11 cellular contexts compared by ENCODE assay signal in the genomic region with DNA sequence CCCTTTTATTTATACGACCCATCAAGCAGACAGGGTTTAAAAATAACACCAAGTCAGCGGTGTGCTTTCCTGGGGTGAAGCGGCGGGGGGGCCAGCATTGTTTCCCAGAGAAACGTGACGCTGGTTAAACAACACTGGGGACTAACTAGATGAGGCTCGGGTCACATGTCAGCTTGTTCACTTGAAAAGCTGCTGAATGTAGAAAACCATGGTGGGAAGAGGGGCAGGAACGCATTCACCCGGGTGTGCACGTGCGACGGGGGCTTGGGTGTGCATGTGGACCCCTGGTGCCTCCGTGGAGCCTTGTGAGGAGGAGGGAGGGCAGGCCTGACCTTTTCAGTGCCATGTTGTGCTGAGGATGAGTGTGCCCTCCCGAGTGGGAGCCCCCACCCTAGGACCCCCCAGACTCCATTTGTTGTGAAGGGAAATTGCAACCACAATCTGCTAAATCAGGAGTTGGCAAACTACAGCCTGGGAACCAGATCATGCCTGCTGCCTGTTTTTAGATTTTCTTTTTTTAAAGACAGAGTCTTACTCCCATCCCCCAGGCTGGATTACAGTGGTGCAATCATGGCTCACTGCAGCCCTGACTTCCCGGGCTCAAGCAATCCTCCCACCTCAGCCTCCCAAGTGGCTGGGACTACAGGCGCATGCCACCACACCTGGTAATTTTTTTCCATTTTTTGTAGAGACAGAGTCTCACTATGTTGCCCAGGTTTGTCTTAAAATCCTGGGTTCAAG.
DNase-seq lines count a peak whose midpoint lies in the region; TF ChIP-seq lines count a peak whose summit lies in the region.
"Had no signal": no experiment of that assay in that cellular context is flagged by ENCODE, and none has a peak within 500 bp of the region (broad histone marks: within the 10 kb centered on the region; RNA-seq: fewer than 3 reads in every experiment).

No MANE protein-coding gene starts in this region.

- H3K27me3 Mint-ChIP-seq in activated T-helper 1 cell treated with anti-CD3 and anti-CD28 coated beads, Interleukin-12 subunit alpha, Interleukin-12 subunit beta, Interleukin-2, Interleukin-4 antibody, amounts not matched to agents 30 ng/mL and 10 ng/mL and 1 ng/mL, durations not matched to agents 14 hours and 24 hours and 36 hours (ENCODE audit: insufficient read depth), result no peaks in the 10 kb centered on the region

- H3K36me3 Mint-ChIP-seq in activated T-helper 1 cell treated with anti-CD3 and anti-CD28 coated beads, Interleukin-12 subunit alpha, Interleukin-12 subunit beta, Interleukin-2, Interleukin-4 antibody, amounts not matched to agents 30 ng/mL and 10 ng/mL and 1 ng/mL, durations not matched to agents 14 hours and 24 hours and 36 hours (ENCODE audit: low read depth), result peaks cover 4% of the 10 kb centered on the region
- H3K36me3 Mint-ChIP-seq: memory B cell had no signal

- no peak overlapping the region for H3K27ac ChIP-seq in HEK293 (ENCODE audit: extremely low read depth, low read depth, low read length)
- H3K27ac ChIP-seq in cardiac muscle cell, result peak overlapping the region; percentile 86
- H3K27ac ChIP-seq in neural cell (ENCODE audit: low read length), result no peak overlapping the region

- H3K4me3 Mint-ChIP-seq in activated T-helper 1 cell treated with anti-CD3 and anti-CD28 coated beads, Interleukin-12 subunit alpha, Interleukin-12 subunit beta, Interleukin-2, Interleukin-4 antibody, amounts not matched to agents 30 ng/mL and 10 ng/mL and 1 ng/mL, durations not matched to agents 14 hours and 24 hours and 36 hours, result no peak overlapping the region
- H3K4me3 Mint-ChIP-seq: memory B cell had no signal

- H3K27ac Mint-ChIP-seq in activated T-helper 1 cell treated with anti-CD3 and anti-CD28 coated beads, Interleukin-12 subunit alpha, Interleukin-12 subunit beta, Interleukin-2, Interleukin-4 antibody, amounts not matched to agents 30 ng/mL and 10 ng/mL and 1 ng/mL, durations not matched to agents 14 hours and 24 hours and 36 hours, result no peak overlapping the region
- H3K27ac Mint-ChIP-seq: memory B cell had no signal

- no peaks in the 10 kb centered on the region for H4K20me1 ChIP-seq in neural cell (ENCODE audit: insufficient read depth)

- intact Hi-C loops in activated T-helper 1 cell treated with anti-CD3 and anti-CD28 coated beads, Interleukin-12 subunit alpha, Interleukin-12 subunit beta, Interleukin-2, Interleukin-4 antibody, amounts not matched to agents 30 ng/mL and 10 ng/mL and 1 ng/mL, durations not matched to agents 14 hours and 24 hours and 36 hours (cut with micrococcal nuclease), result no loop called here

- no peaks in the 10 kb centered on the region for H3K9me3 Mint-ChIP-seq in activated T-helper 1 cell treated with anti-CD3 and anti-CD28 coated beads, Interleukin-12 subunit alpha, Interleukin-12 subunit beta, Interleukin-2, Interleukin-4 antibody, amounts not matched to agents 30 ng/mL and 10 ng/mL and 1 ng/mL, durations not matched to agents 14 hours and 24 hours and 36 hours
- H3K9me3 Mint-ChIP-seq: memory B cell had no signal

- no peaks in the 10 kb centered on the region for H3K9me2 ChIP-seq in neural cell (ENCODE audit: insufficient read depth, low read length)

- H3K27me3 ChIP-seq in cardiac muscle cell, result no peaks in the 10 kb centered on the region
- no peaks in the 10 kb centered on the region for H3K27me3 ChIP-seq in neural cell (ENCODE audit: insufficient read depth, low read depth, low read length)
- H3K27me3 ChIP-seq in HAP-1 (ENCODE audit: low read depth), result no peaks in the 10 kb centered on the region

- TF ChIP-seq CTCF in HEK293 (tag by site-specific recombination; IDR thresholded peaks at IDR 0.05) (no peak), cardiac muscle cell (IDR thresholded peaks at IDR 0.05; ENCODE audit: low read depth, low read length) (no peak), neural cell (IDR thresholded peaks at IDR 0.05; ENCODE audit: poor library complexity, severe bottlenecking) (no peak)

- CTCF ChIA-PET in HEK293 (lab: Yijun Ruan, JAX), result no interaction called here

- peak overlapping the region; percentile 48 for H3K4me2 ChIP-seq in neural cell (ENCODE audit: low read length)

- H3K79me2 ChIP-seq in neural cell (replicated peaks; ENCODE audit: insufficient read depth, low read length), result no peaks in the 10 kb centered on the region

- no peaks in the 10 kb centered on the region for H3K36me3 ChIP-seq in HEK293 (ENCODE audit: control insufficient read depth in 2 of 2, insufficient read depth in 1 of 2, low read length in 2 of 2)
- no peaks in the 10 kb centered on the region for H3K36me3 ChIP-seq in cardiac muscle cell
- H3K36me3 ChIP-seq in neural cell (ENCODE audit: insufficient read depth, low read length), result no peaks in the 10 kb centered on the region
- no peaks in the 10 kb centered on the region for H3K36me3 ChIP-seq in HAP-1 (replicated peaks)

- H3K4me1 ChIP-seq in HEK293 (ENCODE audit: control insufficient read depth, insufficient read depth, low read length) (peaks cover 9% of the 10 kb centered on the region), cardiac muscle cell (ENCODE audit: low read depth) (peaks cover 51% of the 10 kb centered on the region), HAP-1 (peaks cover 19% of the 10 kb centered on the region)

- no peak overlapping the region for H2AFZ ChIP-seq in neural cell (ENCODE audit: low read depth, low read length)

- no peak overlapping the region for H3K9ac ChIP-seq in neural cell (ENCODE audit: low read length)

- peaks cover 21% of the 10 kb centered on the region for H3K4me1 Mint-ChIP-seq in activated T-helper 1 cell treated with anti-CD3 and anti-CD28 coated beads, Interleukin-12 subunit alpha, Interleukin-12 subunit beta, Interleukin-2, Interleukin-4 antibody, amounts not matched to agents 30 ng/mL and 10 ng/mL and 1 ng/mL, durations not matched to agents 14 hours and 24 hours and 36 hours (ENCODE audit: low read depth)
- H3K4me1 Mint-ChIP-seq: memory B cell had no signal

- peak; percentile 33 for TF ChIP-seq EP300 in neural cell (conservative IDR thresholded peaks at IDR 0.05; ENCODE audit: poor library complexity, severe bottlenecking)

- H3K9me3 ChIP-seq in HEK293 (ENCODE audit: control insufficient read depth, insufficient read depth, low read depth, low read length), result no peaks in the 10 kb centered on the region
- no peaks in the 10 kb centered on the region for H3K9me3 ChIP-seq in cardiac muscle cell (ENCODE audit: low read depth)
- H3K9me3 ChIP-seq in neural cell (ENCODE audit: low read length), result no peaks in the 10 kb centered on the region
- H3K9me3 ChIP-seq in HAP-1, result no peaks in the 10 kb centered on the region

- peak; percentile 25 for DNase-seq in NCI-H2227 treated with DMSO at 0.1 percent for 48 hours (lab: John Stamatoyannopoulos, UW)
- DNase-seq in cardiac muscle cell (ENCODE audit: low read depth in 1 of 2, low spot score in 1 of 2), result peak in 1 of 2 donors; percentile 67
- no peak for DNase-seq in NCI-H226
- DNase-seq in NAMALWA (ENCODE audit: low spot score), result no peak
- no peak for DNase-seq in activated T-helper 1 cell treated with anti-CD3 and anti-CD28 coated beads, Interleukin-12 subunit alpha, Interleukin-12 subunit beta, Interleukin-2, Interleukin-4 antibody, amounts not matched to agents 30 ng/mL and 10 ng/mL and 1 ng/mL, durations not matched to agents 14 hours and 24 hours and 36 hours (ENCODE audit: low spot score)
- no peak for DNase-seq in HAP-1 (ENCODE audit: low spot score in 2 of 2)
- DNase-seq: activated CD4-positive, alpha-beta T cell treated with anti-CD3 and anti-CD28 coated beads, Interleukin-2, amount 50 U/mL, for 48 hours; Kasumi-1 had no signal

- POLR2A ChIA-PET in HEK293 (lab: Yijun Ruan, JAX), result no interaction called here

- TF ChIP-seq RAD21 in neural cell (conservative IDR thresholded peaks at IDR 0.05), result no peak

- in situ Hi-C loops in HAP-1 (cut with MboI; ENCODE audit: low sequenced_read_pairs), result no loop called here

- H3K4me3 ChIP-seq in HEK293 (ENCODE audit: low read depth, low read length) (no peak overlapping the region), cardiac muscle cell (no peak overlapping the region), neural cell (ENCODE audit: low read length) (peak overlapping the region; percentile 55), HAP-1 (no peak overlapping the region)

- peaks cover 6% of the 10 kb centered on the region for H3F3A ChIP-seq in neural cell (ENCODE audit: insufficient read depth, low read length, poor library complexity, severe bottlenecking)

TF ChIP-seq in HEK293, 187 proteins besides CTCF, POLR2A, EP300 and RAD21 (continues in another document):
- no peak for TF ChIP-seq ZBTB17 (tag by site-specific recombination; IDR thresholded peaks at IDR 0.05)
- TF ChIP-seq ZBTB20 (tag by site-specific recombination; IDR thresholded peaks at IDR 0.05), result no peak
- no peak for TF ChIP-seq ZNF350 (tag by site-specific recombination; IDR thresholded peaks at IDR 0.05)
- TF ChIP-seq, protein P1, sequence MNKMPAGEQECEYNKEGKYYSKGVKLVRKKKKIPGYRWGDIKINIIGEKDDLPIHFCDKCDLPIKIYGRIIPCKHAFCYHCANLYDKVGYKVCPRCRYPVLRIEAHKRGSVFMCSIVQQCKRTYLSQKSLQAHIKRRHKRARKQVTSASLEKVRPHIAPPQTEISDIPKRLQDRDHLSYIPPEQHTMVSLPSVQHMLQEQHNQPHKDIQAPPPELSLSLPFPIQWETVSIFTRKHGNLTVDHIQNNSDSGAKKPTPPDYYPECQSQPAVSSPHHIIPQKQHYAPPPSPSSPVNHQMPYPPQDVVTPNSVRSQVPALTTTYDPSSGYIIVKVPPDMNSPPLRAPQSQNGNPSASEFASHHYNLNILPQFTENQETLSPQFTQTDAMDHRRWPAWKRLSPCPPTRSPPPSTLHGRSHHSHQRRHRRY (tag by site-specific recombination; IDR thresholded peaks at IDR 0.05), result no peak
- TF ChIP-seq ZBTB1 (tag by site-specific recombination; IDR thresholded peaks at IDR 0.05), result no peak
- TF ChIP-seq ZBTB21 (tag by site-specific recombination; IDR thresholded peaks at IDR 0.05), result no peak

TF ChIP-seq in neural cell, 6 proteins besides CTCF, POLR2A, EP300 and RAD21 (continues in another document):
- TF ChIP-seq MXI1 (conservative IDR thresholded peaks at IDR 0.05; ENCODE audit: poor library complexity, severe bottlenecking) (no peak), EZH2 (IDR thresholded peaks at IDR 0.05; ENCODE audit: borderline replicate concordance, insufficient read depth, low read length, poor library complexity, severe bottlenecking) (no peak)
